1 cellular context compared by ENCODE assay signal in the genomic region with DNA sequence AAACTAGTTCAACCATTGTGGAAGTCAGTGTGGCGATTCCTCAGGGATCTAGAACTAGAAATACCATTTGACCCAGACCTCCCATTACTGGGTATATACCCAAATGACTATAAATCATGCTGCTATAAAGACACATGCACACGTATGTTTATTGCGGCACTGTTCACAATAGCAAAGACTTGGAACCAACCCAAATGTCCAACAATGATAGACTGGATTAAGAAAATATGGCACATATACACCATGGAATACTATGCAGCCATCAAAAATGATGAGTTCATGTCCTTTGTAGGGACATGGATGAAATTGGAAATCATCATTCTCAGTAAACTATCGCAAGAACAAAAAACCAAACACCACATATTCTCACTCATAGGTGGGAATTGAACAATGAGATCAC.
TF ChIP-seq lines count a peak whose summit lies in the region.

No MANE protein-coding gene starts in this region.

TF ChIP-seq in K562, 482 proteins besides CTCF, POLR2A, EP300 and RAD21 (continued from another document):
- TF ChIP-seq, protein P1, sequence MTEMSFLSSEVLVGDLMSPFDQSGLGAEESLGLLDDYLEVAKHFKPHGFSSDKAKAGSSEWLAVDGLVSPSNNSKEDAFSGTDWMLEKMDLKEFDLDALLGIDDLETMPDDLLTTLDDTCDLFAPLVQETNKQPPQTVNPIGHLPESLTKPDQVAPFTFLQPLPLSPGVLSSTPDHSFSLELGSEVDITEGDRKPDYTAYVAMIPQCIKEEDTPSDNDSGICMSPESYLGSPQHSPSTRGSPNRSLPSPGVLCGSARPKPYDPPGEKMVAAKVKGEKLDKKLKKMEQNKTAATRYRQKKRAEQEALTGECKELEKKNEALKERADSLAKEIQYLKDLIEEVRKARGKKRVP (CRISPR knock-in tag; IDR thresholded peaks at IDR 0.05): peak; percentile 50
- 0 out of 4 replicates have a peak, but pooled peaks of 1 of the 2 experiments have one; percentile 44 for TF ChIP-seq TEAD1 (CRISPR knock-in tag; IDR thresholded peaks at IDR 0.05)
- peak; percentile 68 for TF ChIP-seq MEIS2 (IDR thresholded peaks at IDR 0.05; ENCODE audit: partially characterized antibody)
- peak; percentile 73; the same call in 1 of the 2 replicates for TF ChIP-seq PHB (CRISPR knock-in tag; IDR thresholded peaks at IDR 0.05)
- TF ChIP-seq ZNF561 (CRISPR knock-in tag; conservative IDR thresholded peaks at IDR 0.05): peak; percentile 71; the same call in 1 of the 2 replicates
- peak; percentile 82 for TF ChIP-seq ZNF586 (CRISPR knock-in tag; conservative IDR thresholded peaks at IDR 0.05)
- peak; percentile 79 for TF ChIP-seq HOXB6 (CRISPR knock-in tag; IDR thresholded peaks at IDR 0.05; ENCODE audit: borderline replicate concordance)
- TF ChIP-seq, protein P2, sequence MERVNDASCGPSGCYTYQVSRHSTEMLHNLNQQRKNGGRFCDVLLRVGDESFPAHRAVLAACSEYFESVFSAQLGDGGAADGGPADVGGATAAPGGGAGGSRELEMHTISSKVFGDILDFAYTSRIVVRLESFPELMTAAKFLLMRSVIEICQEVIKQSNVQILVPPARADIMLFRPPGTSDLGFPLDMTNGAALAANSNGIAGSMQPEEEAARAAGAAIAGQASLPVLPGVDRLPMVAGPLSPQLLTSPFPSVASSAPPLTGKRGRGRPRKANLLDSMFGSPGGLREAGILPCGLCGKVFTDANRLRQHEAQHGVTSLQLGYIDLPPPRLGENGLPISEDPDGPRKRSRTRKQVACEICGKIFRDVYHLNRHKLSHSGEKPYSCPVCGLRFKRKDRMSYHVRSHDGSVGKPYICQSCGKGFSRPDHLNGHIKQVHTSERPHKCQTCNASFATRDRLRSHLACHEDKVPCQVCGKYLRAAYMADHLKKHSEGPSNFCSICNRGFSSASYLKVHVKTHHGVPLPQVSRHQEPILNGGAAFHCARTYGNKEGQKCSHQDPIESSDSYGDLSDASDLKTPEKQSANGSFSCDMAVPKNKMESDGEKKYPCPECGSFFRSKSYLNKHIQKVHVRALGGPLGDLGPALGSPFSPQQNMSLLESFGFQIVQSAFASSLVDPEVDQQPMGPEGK (CRISPR knock-in tag; IDR thresholded peaks at IDR 0.05; ENCODE audit: borderline replicate concordance): peak; percentile 90
- peak; percentile 60 for TF ChIP-seq ZNF445 (CRISPR knock-in tag; IDR thresholded peaks at IDR 0.05; ENCODE audit: low read depth)
- TF ChIP-seq, protein P3, sequence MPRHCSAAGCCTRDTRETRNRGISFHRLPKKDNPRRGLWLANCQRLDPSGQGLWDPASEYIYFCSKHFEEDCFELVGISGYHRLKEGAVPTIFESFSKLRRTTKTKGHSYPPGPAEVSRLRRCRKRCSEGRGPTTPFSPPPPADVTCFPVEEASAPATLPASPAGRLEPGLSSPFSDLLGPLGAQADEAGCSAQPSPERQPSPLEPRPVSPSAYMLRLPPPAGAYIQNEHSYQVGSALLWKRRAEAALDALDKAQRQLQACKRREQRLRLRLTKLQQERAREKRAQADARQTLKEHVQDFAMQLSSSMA (CRISPR knock-in tag; IDR thresholded peaks at IDR 0.05): 0 out of 2 replicates have a peak, but pooled peaks have one; percentile 67
- TF ChIP-seq HEY1 (CRISPR knock-in tag; IDR thresholded peaks at IDR 0.05; ENCODE audit: borderline replicate concordance): peak; percentile 94; the same call in 1 of the 2 replicates
- peak; percentile 30; the same call in 1 of the 2 replicates for TF ChIP-seq SMAD3 (CRISPR knock-in tag; conservative IDR thresholded peaks at IDR 0.05)
- peak; percentile 92 for TF ChIP-seq ELF4 (CRISPR knock-in tag; IDR thresholded peaks at IDR 0.05)
- peak; percentile 83; the same call in 1 of the 2 replicates for TF ChIP-seq ZNF57 (CRISPR knock-in tag; IDR thresholded peaks at IDR 0.05)
- TF ChIP-seq, protein P4, sequence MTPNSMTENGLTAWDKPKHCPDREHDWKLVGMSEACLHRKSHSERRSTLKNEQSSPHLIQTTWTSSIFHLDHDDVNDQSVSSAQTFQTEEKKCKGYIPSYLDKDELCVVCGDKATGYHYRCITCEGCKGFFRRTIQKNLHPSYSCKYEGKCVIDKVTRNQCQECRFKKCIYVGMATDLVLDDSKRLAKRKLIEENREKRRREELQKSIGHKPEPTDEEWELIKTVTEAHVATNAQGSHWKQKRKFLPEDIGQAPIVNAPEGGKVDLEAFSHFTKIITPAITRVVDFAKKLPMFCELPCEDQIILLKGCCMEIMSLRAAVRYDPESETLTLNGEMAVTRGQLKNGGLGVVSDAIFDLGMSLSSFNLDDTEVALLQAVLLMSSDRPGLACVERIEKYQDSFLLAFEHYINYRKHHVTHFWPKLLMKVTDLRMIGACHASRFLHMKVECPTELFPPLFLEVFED (CRISPR knock-in tag; conservative IDR thresholded peaks at IDR 0.05): peak; percentile 97
- TF ChIP-seq MAZ (CRISPR knock-in tag; conservative IDR thresholded peaks at IDR 0.05 in 1 of 2, IDR thresholded peaks at IDR 0.05 in 1 of 2): peak in 1 of 2 experiments; percentile 49; a peak in 2 of 4 replicates
